ENCODE assay signal across 25 cellular contexts in genomic region chr16:82704369-82704768, GRCh38.
"Had no signal": no experiment of that assay in that cellular context is flagged by ENCODE, and none has a peak within 500 bp of the region (broad histone marks: within the 10 kb centered on the region; RNA-seq: fewer than 3 reads in every experiment).

No MANE protein-coding gene starts in this region.

- ATAC-seq: activated T-helper 17 cell treated with anti-CD3 and anti-CD28 coated beads, Interleukin-2, amount 50 U/mL, for 72 hours; PC-3; T-cell had no signal

- H3K4me1 Mint-ChIP-seq: activated B cell treated with CpG ODN at 0.5 μM for 24 hours; activated naive CD8-positive, alpha-beta T cell treated with anti-CD3 and anti-CD28 coated beads for 36 hours had no signal

- FAIRE-seq: TTC549 had no signal

- DNase-seq: activated B cell treated with CpG ODN at 0.5 μM for 24 hours; activated CD4-positive, alpha-beta memory T cell treated with anti-CD3 and anti-CD28 coated beads for 36 hours; activated CD4-positive, alpha-beta T cell treated with anti-CD3 and anti-CD28 coated beads for 1 hour; activated CD4-positive, alpha-beta T cell treated with anti-CD3 and anti-CD28 coated beads, Interleukin-2, amount 10 ng/mL, durations not matched to agents 24 days and 14 days; activated CD8-positive, alpha-beta memory T cell treated with anti-CD3 and anti-CD28 coated beads for 24 hours; activated gamma-delta T cell; activated naive CD4-positive, alpha-beta T cell treated with anti-CD3 and anti-CD28 coated beads for 36 hours; activated naive CD8-positive, alpha-beta T cell treated with anti-CD3 and anti-CD28 coated beads for 36 hours; activated T-cell treated with anti-CD3 and anti-CD28 coated beads for 4 hours; activated T-cell treated with anti-CD3 and anti-CD28 coated beads, Interleukin-2, amount 50 U/mL, for 48 hours; cerebellar nuclear complex; Karpas-422; NCI-H1105 treated with DMSO at 0.1 percent for 48 hours; NCI-H1436 treated with DMSO at 0.1 percent for 48 hours; NCI-H187; NCI-H2081; NCI-H446; NCI-H524; PC-3; SHP77 treated with DMSO at 0.1 percent for 48 hours; T-cell; T-helper 2 cell; T1000 had no signal

- H3K4me3 Mint-ChIP-seq: activated B cell treated with CpG ODN at 0.5 μM for 24 hours; activated CD4-positive, alpha-beta memory T cell treated with anti-CD3 and anti-CD28 coated beads for 36 hours; activated CD4-positive, alpha-beta T cell treated with anti-CD3 and anti-CD28 coated beads, Interleukin-2, amount 10 ng/mL, durations not matched to agents 24 days and 14 days; activated naive CD4-positive, alpha-beta T cell treated with anti-CD3 and anti-CD28 coated beads for 36 hours; activated naive CD8-positive, alpha-beta T cell treated with anti-CD3 and anti-CD28 coated beads for 36 hours; activated T-helper 17 cell treated with anti-CD3 and anti-CD28 coated beads, Interleukin-2, amount 50 U/mL, for 72 hours; T-cell had no signal

- H3K36me3 Mint-ChIP-seq: activated CD4-positive, alpha-beta memory T cell treated with anti-CD3 and anti-CD28 coated beads for 36 hours; activated naive CD8-positive, alpha-beta T cell treated with anti-CD3 and anti-CD28 coated beads for 36 hours; T-cell had no signal

- H3K27ac Mint-ChIP-seq: activated B cell treated with CpG ODN at 0.5 μM for 24 hours; activated CD4-positive, alpha-beta memory T cell treated with anti-CD3 and anti-CD28 coated beads for 36 hours; activated CD4-positive, alpha-beta T cell treated with anti-CD3 and anti-CD28 coated beads, Interleukin-2, amount 10 ng/mL, durations not matched to agents 24 days and 14 days; activated naive CD4-positive, alpha-beta T cell treated with anti-CD3 and anti-CD28 coated beads for 36 hours; activated naive CD8-positive, alpha-beta T cell treated with anti-CD3 and anti-CD28 coated beads for 36 hours; activated T-helper 17 cell treated with anti-CD3 and anti-CD28 coated beads, Interleukin-2, amount 50 U/mL, for 72 hours; T-cell had no signal

- H3K9me3 Mint-ChIP-seq: activated B cell treated with CpG ODN at 0.5 μM for 24 hours; activated CD4-positive, alpha-beta memory T cell treated with anti-CD3 and anti-CD28 coated beads for 36 hours; activated CD4-positive, alpha-beta T cell treated with anti-CD3 and anti-CD28 coated beads, Interleukin-2, amount 10 ng/mL, durations not matched to agents 24 days and 14 days; activated naive CD4-positive, alpha-beta T cell treated with anti-CD3 and anti-CD28 coated beads for 36 hours; activated naive CD8-positive, alpha-beta T cell treated with anti-CD3 and anti-CD28 coated beads for 36 hours; activated T-helper 17 cell treated with anti-CD3 and anti-CD28 coated beads, Interleukin-2, amount 50 U/mL, for 72 hours; T-cell had no signal
